Comparison of ENCODE assay signal across 8 cellular contexts in genomic region chr16:4307215-4308037, GRCh38. TPM values are rescaled to one million over a fixed set of nuclear protein-coding genes. Genes with fewer than 3 reads are reported as not detected.
A peak's percentile ranks its signal among the peaks of the same experiment; 100 is the strongest.
DNase-seq lines count a peak whose midpoint lies in the region; ATAC-seq and TF ChIP-seq lines count a peak whose summit lies in the region.

No MANE protein-coding gene starts in this region.

- no peaks in the 10 kb centered on the region for H3K27me3 Mint-ChIP-seq in chondrocyte (ENCODE audit: low read depth)

- peak overlapping the region; percentile 74 for H3K4me3 Mint-ChIP-seq in chondrocyte (ENCODE audit: unreplicated experiment)

- peak; percentile 90 for ATAC-seq in HG03045 (IDR thresholded peaks at IDR 0.05; ENCODE audit: unreplicated experiment)
- peak; percentile 93 to 94 for ATAC-seq in activated CD4-positive, CD25-positive, alpha-beta regulatory T cell treated with anti-CD3 and anti-CD28 coated beads, Interleukin-2, amount 50 U/mL, for 24 hours

- H3K4me1 Mint-ChIP-seq in chondrocyte (ENCODE audit: low read depth): peaks cover 30% of the 10 kb centered on the region

- H3K27ac Mint-ChIP-seq in chondrocyte (ENCODE audit: unreplicated experiment): peak overlapping the region; percentile 88

- no peaks in the 10 kb centered on the region for H3K36me3 Mint-ChIP-seq in chondrocyte (ENCODE audit: low read depth)

- DNase-seq in NCI-H2227 (lab: John Stamatoyannopoulos, UW; ENCODE audit: unreplicated experiment) (peak; percentile 64), NCI-H2227 treated with DMSO at 0.1 percent for 48 hours (lab: John Stamatoyannopoulos, UW) (no peak), NCI-H345 (lab: John Stamatoyannopoulos, UW) (peak; percentile 93), chondrocyte (ENCODE audit: low spot score) (peak; percentile 93), kidney tubule cell (ENCODE audit: low spot score) (peak; percentile 98)
- peak; percentile 93 to 94 for DNase-seq in stimulated activated CD4-positive, alpha-beta T cell treated with anti-CD3 and anti-CD28 coated beads, Interleukin-1b, Interleukin-23, amount 100 ng/mL, for 1 hour (ENCODE audit: low read depth in 2 of 2)

- H3K9me3 Mint-ChIP-seq in chondrocyte (ENCODE audit: low read depth): no peaks in the 10 kb centered on the region

- peak; percentile 18 for TF ChIP-seq CTCF in chondrocyte (IDR thresholded peaks at IDR 0.05)

RNA-seq across cellular contexts. Expression of gene GLIS2, which starts 8.4 kb away (rescaled TPM):
- 58.7 to 62.8 TPM (median 61.2 TPM) in 3 replicates for total RNA-seq in chondrocyte

RNA-seq across cellular contexts. Expression of gene TFAP4, which starts 34.6 kb away (rescaled TPM):
- total RNA-seq in chondrocyte: 2.5 to 4.0 TPM (median 2.5 TPM) in 3 replicates

RNA-seq across cellular contexts. Expression of gene PAM16, which starts 43.7 kb away (rescaled TPM):
- total RNA-seq in chondrocyte: 21.6 to 24.4 TPM (median 22.4 TPM) in 3 replicates
